Comparison of ENCODE assay signal across 20 cellular contexts in genomic region chr2:20985061-20985460, GRCh38. TPM values are rescaled to one million over a fixed set of nuclear protein-coding genes. Genes with fewer than 3 reads are reported as not detected.
DNase-seq lines count a peak whose midpoint lies in the region; ATAC-seq and TF ChIP-seq lines count a peak whose summit lies in the region.
"Had no signal": no experiment of that assay in that cellular context is flagged by ENCODE, and none has a peak within 500 bp of the region (broad histone marks: within the 10 kb centered on the region; RNA-seq: fewer than 3 reads in every experiment).

No MANE protein-coding gene starts in this region.

- in situ Hi-C loops in GM13977 (cut with MboI; ENCODE audit: low pct_unique_long_range_greater_than_20kb, low sequenced_read_pairs, unreplicated experiment) = no loop called here

- TF ChIP-seq POLR2A in prostate gland (IDR thresholded peaks at IDR 0.05) (no peak), adrenal gland (IDR thresholded peaks at IDR 0.05) (no peak), esophagus squamous epithelium (IDR thresholded peaks at IDR 0.05) (no peak)

- H3K4me1 ChIP-seq in thoracic aorta (ENCODE audit: control insufficient read depth in 1 of 2, low read depth in 2 of 2) = peaks cover 9 to 66% of the 10 kb centered on the region in 2 donors
- H3K4me1 ChIP-seq in prostate gland (replicated peaks) = no peaks in the 10 kb centered on the region
- no peaks in the 10 kb centered on the region for H3K4me1 ChIP-seq in adrenal gland (replicated peaks in 1 of 2)
- H3K4me1 ChIP-seq in esophagus squamous epithelium = peaks cover 0 to 30% (median 0%) of the 10 kb centered on the region in 3 donors
- H3K4me1 ChIP-seq: HAP-1 had no signal

- H3K4me3 ChIP-seq in choroid plexus epithelial cell (ENCODE audit: low read depth, low read length) (no peak overlapping the region), thoracic aorta (no peak overlapping the region), prostate gland (no peak overlapping the region), adrenal gland (no peak overlapping the region), esophagus squamous epithelium (no peak overlapping the region)
- H3K4me3 ChIP-seq: HAP-1 had no signal

- 37% methylated on average over 5 of the region's 5 CpGs for WGBS in prostate gland
- 36 to 53% (median 49%) methylated on average over 5 of the region's 5 CpGs for WGBS in adrenal gland, 4 donors
- WGBS in esophagus squamous epithelium, 2 donors = 41 to 50% methylated on average over 5 of the region's 5 CpGs

- H3K9me3 ChIP-seq in thoracic aorta (no peaks in the 10 kb centered on the region), prostate gland (no peaks in the 10 kb centered on the region), adrenal gland (replicated peaks in 1 of 3) (no peaks in the 10 kb centered on the region), esophagus squamous epithelium (no peaks in the 10 kb centered on the region)
- H3K9me3 ChIP-seq: HAP-1, SK-N-SH had no signal

- H3K36me3 ChIP-seq in thoracic aorta (no peaks in the 10 kb centered on the region), prostate gland (no peaks in the 10 kb centered on the region), adrenal gland (replicated peaks in 1 of 2) (no peaks in the 10 kb centered on the region), esophagus squamous epithelium (no peaks in the 10 kb centered on the region)
- H3K36me3 ChIP-seq: HAP-1 had no signal

- TF ChIP-seq CTCF in choroid plexus epithelial cell (conservative IDR thresholded peaks at IDR 0.05; ENCODE audit: low read depth, low read length) (no peak), thoracic aorta (IDR thresholded peaks at IDR 0.05) (no peak), GM13977 (IDR thresholded peaks at IDR 0.05; ENCODE audit: extremely low read depth, insufficient read depth, missing control alignments) (no peak), prostate gland (IDR thresholded peaks at IDR 0.05) (no peak), adrenal gland (IDR thresholded peaks at IDR 0.05) (no peak), esophagus squamous epithelium (IDR thresholded peaks at IDR 0.05) (no peak)

- intact Hi-C loops in prostate gland (cut with DNase I) (no loop called here), adrenal gland (cut with DNase I) (no loop called here), esophagus squamous epithelium (cut with DNase I) (no loop called here)

- peak; percentile 9 for DNase-seq in choroid plexus epithelial cell (ENCODE audit: low read depth)
- DNase-seq in left kidney (ENCODE audit: low read depth, low spot score) = peak; percentile 52
- no peak for DNase-seq in thoracic aorta (ENCODE audit: low spot score)
- DNase-seq in GM13977 (ENCODE audit: low spot score) = no peak
- no peak for DNase-seq in prostate gland (ENCODE audit: low spot score)
- no peak for DNase-seq in adrenal gland
- no peak for DNase-seq in esophagus squamous epithelium (lab: John Stamatoyannopoulos, UW)
- DNase-seq: ACHN, AML-193, COR-L47, EL, NCI-H1092, NCI-H146, NCI-H2081 treated with DMSO at 0.1 percent for 48 hours, NCI-H510A treated with DMSO at 0.1 percent for 48 hours, SHP77, SK-N-SH had no signal

- no peaks in the 10 kb centered on the region for H3K27me3 ChIP-seq in thoracic aorta (replicated peaks; ENCODE audit: insufficient read depth)
- no peaks in the 10 kb centered on the region for H3K27me3 ChIP-seq in prostate gland (replicated peaks; ENCODE audit: insufficient read depth)
- no peaks in the 10 kb centered on the region for H3K27me3 ChIP-seq in adrenal gland
- H3K27me3 ChIP-seq in esophagus squamous epithelium = peaks cover 0 to 5% (median 0%) of the 10 kb centered on the region in 4 donors

- peak; percentile 54 for ATAC-seq in HG02870 (IDR thresholded peaks at IDR 0.05; ENCODE audit: unreplicated experiment)
- ATAC-seq in thoracic aorta (ENCODE audit: insufficient number of reproducible peaks, low FRiP score, low read depth) = no peak

- H3K27ac ChIP-seq in thoracic aorta (peak overlapping the region; percentile 20 to 50), prostate gland (no peak overlapping the region), adrenal gland (no peak overlapping the region), esophagus squamous epithelium (peak overlapping the region in 2 of 4 donors; percentile 62 to 76)

RNA-seq across cellular contexts. Expression of gene APOB, which starts 58.8 kb away (rescaled TPM):
- total RNA-seq in thoracic aorta (1 to 10 TPM; 4.7 to 6.1 TPM), prostate gland (under 1 TPM; 0.09 to 0.91 TPM), adrenal gland (1 to 10 TPM in 2 of 8 donors, under 1 TPM in 5, not detected in 1; under 0.01 to 1.9 (median 0.18) TPM), esophagus squamous epithelium (under 1 TPM in 3 of 4 donors, not detected in 1; 0.04 to 0.62 (median 0.19) TPM)
- under 1 TPM; 0.03 to 0.20 (median 0.08) TPM for polyA plus RNA-seq in adrenal gland
- total RNA-seq: MCF 10A had no signal
- polyA plus RNA-seq: SK-N-SH had no signal

Comparison
In these comparisons a context has a peak if more than half of its experiments do, and no peak if none do; other contexts are left out.
1. DNase-seq: peak in choroid plexus epithelial cell (single experiment) and left kidney (single experiment); none in thoracic aorta (single experiment), GM13977 (single experiment), prostate gland (single experiment), adrenal gland (0 of 7) and esophagus squamous epithelium (single experiment).
2. H3K27ac ChIP-seq: peak in thoracic aorta (2 of 2); none in prostate gland (0 of 2) and adrenal gland (0 of 5).